ENCODE assay signal across 8 cellular contexts in genomic region chr1:15684042-15684461, GRCh38. TPM values are rescaled to one million over a fixed set of nuclear protein-coding genes. Genes with fewer than 3 reads are reported as not detected.
DNase-seq lines count a peak whose midpoint lies in the region; ATAC-seq and TF ChIP-seq lines count a peak whose summit lies in the region.

Gene PLEKHM2 (plus strand): TSS chr1:15684320. CDS start chr1:15684559, 239 bp downstream.

- peaks cover 28% of the 10 kb centered on the region for H3K4me1 Mint-ChIP-seq in activated naive CD4-positive, alpha-beta T cell treated with anti-CD3 and anti-CD28 coated beads, Interleukin-2, amount 50 U/mL, for 24 hours

- H3K36me3 Mint-ChIP-seq in activated naive CD4-positive, alpha-beta T cell treated with anti-CD3 and anti-CD28 coated beads, Interleukin-2, amount 50 U/mL, for 24 hours = peaks cover 4% of the 10 kb centered on the region

- intact Hi-C loops in Right ventricle myocardium inferior (cut with DNase I) = loop anchor here (5.0 kb wide), 3 partner anchors 33 to 57 kb away; partner anchors contain the start of gene SLC25A34
- intact Hi-C loops in posterior vena cava (cut with DNase I) = no loop called here

- no peaks in the 10 kb centered on the region for H3K9me3 ChIP-seq in RWPE2 (ENCODE audit: severe bottlenecking)

- H3K27ac Mint-ChIP-seq in activated naive CD4-positive, alpha-beta T cell treated with anti-CD3 and anti-CD28 coated beads, Interleukin-2, amount 50 U/mL, for 24 hours = peak within 1 kb of the TSS; percentile 97

- peak within 1 kb of the TSS; percentile 87 for H3K27ac ChIP-seq in RWPE2 (ENCODE audit: poor library complexity, severe bottlenecking)

- H3K4me3 ChIP-seq in HFF-Myc (replicated peaks; ENCODE audit: low read depth, low read length) = peak within 1 kb of the TSS; percentile 73
- H3K4me3 ChIP-seq in RWPE2 (ENCODE audit: severe bottlenecking) = peak within 1 kb of the TSS; percentile 92

- H3K27me3 ChIP-seq in RWPE2 (ENCODE audit: insufficient read depth, poor library complexity, severe bottlenecking) = no peaks in the 10 kb centered on the region

- H3K9me3 Mint-ChIP-seq in activated naive CD4-positive, alpha-beta T cell treated with anti-CD3 and anti-CD28 coated beads, Interleukin-2, amount 50 U/mL, for 24 hours = no peaks in the 10 kb centered on the region

- no peaks in the 10 kb centered on the region; the same call in 1 of the 2 replicates for H3K36me3 ChIP-seq in RWPE2 (ENCODE audit: low read depth)

- DNase-seq in EL (peak; percentile 46), HFF-Myc (ENCODE audit: extremely low read depth, low read depth) (no peak), RWPE2 (ENCODE audit: low spot score) (no peak), Right ventricle myocardium inferior (ENCODE audit: missing footprints) (peak; percentile 77), posterior vena cava (ENCODE audit: low spot score) (peak; percentile 85), NCI-H2029 (lab: John Stamatoyannopoulos, UW) (no peak)

- ATAC-seq in RWPE2 (ENCODE audit: low read depth) = peak; percentile 19; the same call in 2 of the 3 replicates
- ATAC-seq in Right ventricle myocardium inferior = peak; percentile 78
- no peak for ATAC-seq in HG03521 (IDR thresholded peaks at IDR 0.05; ENCODE audit: unreplicated experiment)

- H3K4me3 Mint-ChIP-seq in activated naive CD4-positive, alpha-beta T cell treated with anti-CD3 and anti-CD28 coated beads, Interleukin-2, amount 50 U/mL, for 24 hours = peak within 1 kb of the TSS; percentile 91

- TF ChIP-seq CTCF in HFF-Myc (IDR thresholded peaks at IDR 0.05; ENCODE audit: low read depth, low read length, missing control alignments) (no peak), RWPE2 (IDR thresholded peaks at IDR 0.05; ENCODE audit: poor library complexity, severe bottlenecking) (no peak)

- peaks cover 30% of the 10 kb centered on the region for H3K4me1 ChIP-seq in RWPE2 (ENCODE audit: insufficient read depth, poor library complexity, severe bottlenecking)

- no peaks in the 10 kb centered on the region for H3K27me3 Mint-ChIP-seq in activated naive CD4-positive, alpha-beta T cell treated with anti-CD3 and anti-CD28 coated beads, Interleukin-2, amount 50 U/mL, for 24 hours

RNA-seq across cellular contexts. Expression of gene PLEKHM2, which starts in this region (rescaled TPM):
- 91.4 TPM for total RNA-seq in Right ventricle myocardium inferior
- total RNA-seq in posterior vena cava = 10 to 100 TPM; 62.6 to 75.9 TPM

Comparison
In these comparisons a context has a peak if more than half of its experiments do, and no peak if none do; other contexts are left out.
1. DNase-seq: peak in EL (single experiment), Right ventricle myocardium inferior (single experiment) and posterior vena cava (single experiment); none in HFF-Myc (single experiment), RWPE2 (single experiment) and NCI-H2029 (single experiment).